ENCODE assay signal across 21 cellular contexts in genomic region chr17:81330884-81331245, GRCh38. TPM values are rescaled to one million over a fixed set of nuclear protein-coding genes. Genes with fewer than 3 reads are reported as not detected.
A peak's percentile ranks its signal among the peaks of the same experiment; 100 is the strongest.
DNase-seq lines count a peak whose midpoint lies in the region; ATAC-seq, FAIRE-seq and TF ChIP-seq lines count a peak whose summit lies in the region.
"Had no signal": no experiment of that assay in that cellular context is flagged by ENCODE, and none has a peak within 500 bp of the region (broad histone marks: within the 10 kb centered on the region; RNA-seq: fewer than 3 reads in every experiment).

No MANE protein-coding gene starts in this region.

- H2BK120ac ChIP-seq in mesendoderm (ENCODE audit: low read depth, low read length) = no peak overlapping the region

- H3K18ac ChIP-seq in mesendoderm (ENCODE audit: low read length) = no peak overlapping the region

- no CpG with 5 or more reads among the region's 10 CpGs for WGBS in mesendoderm (ENCODE audit: extremely low coverage, insufficient coverage, low lambda C conversion rate)
- WGBS in heart left ventricle, 4 donors = 91 to 98% (median 93%) methylated on average over 9 to 10 of the region's 10 CpGs

- peak overlapping the region; percentile 1 for H3K56ac ChIP-seq in mesendoderm (ENCODE audit: low read length)

- TF ChIP-seq CTCF in VCaP (conservative IDR thresholded peaks at IDR 0.05) = no peak
- TF ChIP-seq CTCF in upper lobe of right lung (IDR thresholded peaks at IDR 0.05) = no peak
- no peak for TF ChIP-seq CTCF in heart left ventricle (IDR thresholded peaks at IDR 0.05)

- TF ChIP-seq POLR2A in heart left ventricle (IDR thresholded peaks at IDR 0.05) = no peak

- no peak for FAIRE-seq in RCC 7860 (lab: Jason Lieb, UNC)

- peaks cover 8% of the 10 kb centered on the region for H3K4me1 ChIP-seq in mesendoderm (ENCODE audit: control insufficient read depth, low read depth, low read length)
- peaks cover 47% of the 10 kb centered on the region for H3K4me1 ChIP-seq in upper lobe of right lung
- H3K4me1 ChIP-seq in heart left ventricle = peaks cover 0 to 47% (median 26%) of the 10 kb centered on the region in 12 donors

- H3K4me3 ChIP-seq in mesendoderm (ENCODE audit: low read length) (no peak overlapping the region), upper lobe of right lung (no peak overlapping the region), heart left ventricle (no peak overlapping the region)
- H3K4me3 ChIP-seq: heart right ventricle, SK-N-MC, vagina had no signal

- H3K9me3 ChIP-seq in upper lobe of right lung (no peaks in the 10 kb centered on the region), heart left ventricle (no peaks in the 10 kb centered on the region)
- H3K9me3 ChIP-seq: heart right ventricle, vagina had no signal

- no peak overlapping the region for H4K5ac ChIP-seq in mesendoderm (ENCODE audit: low read length)

- no peak overlapping the region for H3K9ac ChIP-seq in mesendoderm (ENCODE audit: low read length)

- no peak overlapping the region for H2BK5ac ChIP-seq in mesendoderm (ENCODE audit: low read length)

- no peak overlapping the region for H3K4me2 ChIP-seq in mesendoderm (ENCODE audit: low read length)

- H3K4ac ChIP-seq in mesendoderm (ENCODE audit: low read depth, low read length) = no peak overlapping the region

- H3K36me3 ChIP-seq in mesendoderm (ENCODE audit: control insufficient read depth, insufficient read depth, low read length) = no peaks in the 10 kb centered on the region
- no peaks in the 10 kb centered on the region for H3K36me3 ChIP-seq in upper lobe of right lung
- H3K36me3 ChIP-seq in heart left ventricle = no peaks in the 10 kb centered on the region
- H3K36me3 ChIP-seq: heart right ventricle, vagina had no signal

- no peak overlapping the region for H2AK5ac ChIP-seq in mesendoderm (ENCODE audit: low read length)

- peak overlapping the region; percentile 98; the same call in 1 of the 2 replicates for H3K27ac ChIP-seq in VCaP
- no peak overlapping the region for H3K27ac ChIP-seq in mesendoderm (ENCODE audit: low read depth, low read length)
- peak overlapping the region; percentile 81 for H3K27ac ChIP-seq in upper lobe of right lung
- no peak overlapping the region for H3K27ac ChIP-seq in heart left ventricle
- H3K27ac ChIP-seq: SK-N-MC had no signal

- no peaks in the 10 kb centered on the region for H3K79me1 ChIP-seq in mesendoderm (ENCODE audit: low read length)

- H2BK15ac ChIP-seq in mesendoderm (replicated peaks; ENCODE audit: low read depth) = no peak overlapping the region

- H3K79me2 ChIP-seq in mesendoderm (ENCODE audit: control insufficient read depth, insufficient read depth, low read length) = no peaks in the 10 kb centered on the region

- no peak overlapping the region for H4K8ac ChIP-seq in mesendoderm (ENCODE audit: low read depth, low read length)

- H3K23ac ChIP-seq in mesendoderm (ENCODE audit: low read length) = no peak overlapping the region

- peak; percentile 57 for DNase-seq in Right ventricle myocardium inferior (ENCODE audit: missing footprints)
- no peak for DNase-seq in left cardiac atrium
- no peak for DNase-seq in mesendoderm
- DNase-seq in upper lobe of right lung = no peak
- DNase-seq in NCI-H1694 treated with DMSO at 0.1 percent for 48 hours (lab: John Stamatoyannopoulos, UW) = no peak
- DNase-seq in RCC 7860 (ENCODE audit: low spot score) = no peak
- no peak for DNase-seq in heart left ventricle
- DNase-seq: 8988T; activated CD8-positive, alpha-beta T cell treated with anti-CD3 and anti-CD28 coated beads for 36 hours; amygdala; GOT3; heart right ventricle; naive thymus-derived CD8-positive, alpha-beta T cell; NCI-H1092; NCI-H187; NCI-H524 treated with DMSO at 0.1 percent for 48 hours; stimulated activated CD4-positive, alpha-beta T cell treated with anti-CD3 and anti-CD28 coated beads, Interleukin-2, amount 100 ng/mL, for 48 hours had no signal

- ATAC-seq in Right ventricle myocardium inferior = no peak
- ATAC-seq in left cardiac atrium = no peak
- no peak for ATAC-seq in upper lobe of right lung
- no peak for ATAC-seq in heart left ventricle
- ATAC-seq: activated CD8-positive, alpha-beta T cell treated with anti-CD3 and anti-CD28 coated beads for 36 hours; activated T-helper 17 cell treated with anti-CD3 and anti-CD28 coated beads, Interleukin-2, amount 50 U/mL, for 72 hours; heart right ventricle; naive thymus-derived CD8-positive, alpha-beta T cell had no signal

- intact Hi-C loops in Right ventricle myocardium inferior (cut with DNase I) (no loop called here), left cardiac atrium (cut with DNase I) (no loop called here), upper lobe of right lung (cut with DNase I) (no loop called here), heart left ventricle (cut with DNase I) (no loop called here)

- no peaks in the 10 kb centered on the region for H3K27me3 ChIP-seq in mesendoderm (ENCODE audit: insufficient read depth, low read length, poor library complexity)
- no peaks in the 10 kb centered on the region for H3K27me3 ChIP-seq in upper lobe of right lung
- no peaks in the 10 kb centered on the region for H3K27me3 ChIP-seq in heart left ventricle
- H3K27me3 ChIP-seq: heart right ventricle, vagina had no signal

RNA-seq across cellular contexts. Expression of gene SLC38A10, which starts 35.8 kb away (rescaled TPM):
- 44.6 TPM for total RNA-seq in Right ventricle myocardium inferior
- 10 to 100 TPM; 46.4 to 54.0 TPM for total RNA-seq in left cardiac atrium
- 13.2 TPM for polyA plus RNA-seq in mesendoderm (2013, experiment 1 of 2)
- polyA plus RNA-seq in mesendoderm (2013, experiment 2 of 2) = 13.7 TPM
- total RNA-seq in upper lobe of right lung = 87.3 TPM
- 10 to 100 TPM; 27.4 to 67.7 (median 43.1) TPM for total RNA-seq in heart left ventricle
- polyA plus RNA-seq in heart left ventricle = 10 to 100 TPM; 48.0 to 63.3 TPM

Comparison
In these comparisons a context has a peak if more than half of its experiments do, and no peak if none do; other contexts are left out.
1. H3K27ac ChIP-seq: peak in VCaP (single experiment) and upper lobe of right lung (single experiment); none in mesendoderm (single experiment) and heart left ventricle (0 of 12).